In genomic region chr19:44653977-44654784, GRCh38 we compare ENCODE assay signal across 8 cellular contexts. TPM values are rescaled to one million over a fixed set of nuclear protein-coding genes. Genes with fewer than 3 reads are reported as not detected.
A peak's percentile ranks its signal among the peaks of the same experiment; 100 is the strongest.
DNase-seq lines count a peak whose midpoint lies in the region; ATAC-seq and TF ChIP-seq lines count a peak whose summit lies in the region.

No MANE protein-coding gene starts in this region.

- no peaks in the 10 kb centered on the region for H3K9me3 ChIP-seq in HEK293 (ENCODE audit: control insufficient read depth, insufficient read depth, low read depth, low read length)
- no peaks in the 10 kb centered on the region for H3K9me3 ChIP-seq in trophoblast cell (ENCODE audit: insufficient read depth, low read depth, low read length)
- H3K9me3 ChIP-seq in aorta (ENCODE audit: control insufficient read depth, low read length) = no peaks in the 10 kb centered on the region

- H2AK5ac ChIP-seq in trophoblast cell (ENCODE audit: low read length) = no peak overlapping the region

- H3K18ac ChIP-seq in trophoblast cell (ENCODE audit: low read length) = no peak overlapping the region

- DNase-seq in NOMO-1 treated with DMSO at 0.1 percent for 48 hours (lab: John Stamatoyannopoulos, UW; ENCODE audit: unreplicated experiment) = peak; percentile 50
- DNase-seq in activated T-cell treated with anti-CD3 and anti-CD28 coated beads for 48 hours (ENCODE audit: low read depth) = peak; percentile 61
- DNase-seq in fibroblast of the aortic adventitia (ENCODE audit: low read depth) = peak; percentile 57
- peak; percentile 54 to 76 for DNase-seq in trophoblast cell
- peak; percentile 89 for DNase-seq in aorta

- peak; percentile 86 for TF ChIP-seq CTCF in GM12873 (IDR thresholded peaks at IDR 0.05; ENCODE audit: insufficient read depth, low read depth, low read length, missing control alignments)
- TF ChIP-seq CTCF in HEK293 (tag by site-specific recombination; IDR thresholded peaks at IDR 0.05) = 0 out of 2 replicates have a peak, but pooled peaks have one; percentile 24
- TF ChIP-seq CTCF in fibroblast of the aortic adventitia (IDR thresholded peaks at IDR 0.05; ENCODE audit: insufficient read depth, low read length) = peak; percentile 61

- no peaks in the 10 kb centered on the region for H3K4me1 ChIP-seq in HEK293 (ENCODE audit: control insufficient read depth, insufficient read depth, low read length)
- no peaks in the 10 kb centered on the region for H3K4me1 ChIP-seq in trophoblast cell (ENCODE audit: control insufficient read depth in 1 of 2, insufficient read depth in 2 of 2, low read length in 2 of 2)
- no peaks in the 10 kb centered on the region for H3K4me1 ChIP-seq in aorta (ENCODE audit: control insufficient read depth in 1 of 2, insufficient read depth in 2 of 2, low read length in 2 of 2)

- H3K4ac ChIP-seq in trophoblast cell (ENCODE audit: low read depth, low read length) = no peak overlapping the region

- no peak overlapping the region for H3K4me3 ChIP-seq in HEK293 (ENCODE audit: low read depth, low read length)
- no peak overlapping the region for H3K4me3 ChIP-seq in fibroblast of the aortic adventitia (ENCODE audit: low read depth, low read length)
- no peak overlapping the region for H3K4me3 ChIP-seq in trophoblast cell (ENCODE audit: low read depth, low read length)
- no peak overlapping the region for H3K4me3 ChIP-seq in aorta (ENCODE audit: low read length in 2 of 2)

- H2BK120ac ChIP-seq in trophoblast cell (ENCODE audit: insufficient read depth, low read length, poor library complexity) = no peak overlapping the region

- intact Hi-C loops in aorta (cut with DNase I) = no loop called here

- H2BK5ac ChIP-seq in trophoblast cell (ENCODE audit: low read depth, low read length, poor library complexity) = no peak overlapping the region

- H4K91ac ChIP-seq in trophoblast cell (ENCODE audit: low read depth, low read length) = no peak overlapping the region

- no peak overlapping the region for H2AFZ ChIP-seq in trophoblast cell (ENCODE audit: insufficient read depth, low read length, poor library complexity)

- no peak overlapping the region for H3K23ac ChIP-seq in trophoblast cell (ENCODE audit: low read length)

- WGBS in trophoblast cell (ENCODE audit: extremely low coverage, insufficient coverage, insufficient read length) = no CpG with 5 or more reads among the region's 16 CpGs
- WGBS in aorta, 2 donors = 54 to 60% methylated on average over 15 to 16 of the region's 16 CpGs

- H3K79me1 ChIP-seq in trophoblast cell (ENCODE audit: low read length) = no peaks in the 10 kb centered on the region

- no peaks in the 10 kb centered on the region for H3K79me2 ChIP-seq in trophoblast cell (ENCODE audit: control insufficient read depth, insufficient read depth, low read length, poor library complexity)

- H2BK12ac ChIP-seq in trophoblast cell (ENCODE audit: low read length) = no peak overlapping the region

- ATAC-seq in aorta (ENCODE audit: low FRiP score) (peak; percentile 77), GM21447 (IDR thresholded peaks at IDR 0.05; ENCODE audit: unreplicated experiment) (no peak)

- H3K9ac ChIP-seq in trophoblast cell (ENCODE audit: low read length) = no peak overlapping the region

- H3K27me3 ChIP-seq in trophoblast cell (ENCODE audit: insufficient read depth, low read length) (no peaks in the 10 kb centered on the region), aorta (ENCODE audit: control insufficient read depth in 1 of 2, insufficient read depth in 2 of 2, low read length in 1 of 2) (no peaks in the 10 kb centered on the region)

- H4K12ac ChIP-seq in trophoblast cell (ENCODE audit: low read depth, low read length) = no peak overlapping the region

- CTCF ChIA-PET in HEK293 (lab: Yijun Ruan, JAX) = interaction anchor here (0.6 to 1.4 kb wide), 11 partner anchors 21 to 589 kb away, joined by 3 to 7 read pairs (median 3); no protein-coding TSS in a partner anchor

- H3K27ac ChIP-seq in HEK293 (ENCODE audit: extremely low read depth, low read depth, low read length) (no peak overlapping the region), trophoblast cell (ENCODE audit: low read depth, low read length) (no peak overlapping the region), aorta (ENCODE audit: low read depth in 1 of 2, low read length in 2 of 2) (no peak overlapping the region)

- POLR2A ChIA-PET in HEK293 (lab: Yijun Ruan, JAX) = interaction anchor here (0.8 kb wide), 1 partner anchor 10 kb away, joined by 4 read pairs; the partner anchor contains the start of gene PVR

- H4K8ac ChIP-seq in trophoblast cell (ENCODE audit: low read depth, low read length) = no peak overlapping the region

- peaks cover 61 to 88% of the 10 kb centered on the region in 2 experiments for H3K36me3 ChIP-seq in HEK293 (ENCODE audit: control insufficient read depth in 2 of 2, insufficient read depth in 1 of 2, low read length in 2 of 2)
- peaks cover 65 to 79% of the 10 kb centered on the region in 2 experiments for H3K36me3 ChIP-seq in trophoblast cell (ENCODE audit: control insufficient read depth in 1 of 2, insufficient read depth in 2 of 2, low read length in 2 of 2)
- H3K36me3 ChIP-seq in aorta (ENCODE audit: control insufficient read depth in 1 of 2, insufficient read depth in 2 of 2, low read length in 1 of 2) = peaks cover 0 to 11% of the 10 kb centered on the region in 2 donors

- no peak overlapping the region for H3K4me2 ChIP-seq in trophoblast cell (ENCODE audit: low read length)

- H3K14ac ChIP-seq in trophoblast cell (ENCODE audit: low read length) = no peak overlapping the region

TF ChIP-seq in HEK293, 187 proteins besides CTCF, POLR2A, EP300 and RAD21:
- TF ChIP-seq ZNF670 (tag by site-specific recombination; IDR thresholded peaks at IDR 0.05; ENCODE audit: low read depth) (no peak), ZNF654 (tag by site-specific recombination; IDR thresholded peaks at IDR 0.05; ENCODE audit: low read depth) (peak; percentile 28)

RNA-seq across cellular contexts. Expression of gene PVR, which starts 10.5 kb away (rescaled TPM):
- total RNA-seq in fibroblast of the aortic adventitia (ENCODE audit: low replicate concordance) = 16.7 and 31.5 TPM in 2 replicates
- 20.8 and 23.7 TPM in 2 replicates for polyA plus RNA-seq in trophoblast cell (2013)
- 10 to 100 TPM; 31.3 to 44.2 TPM for total RNA-seq in aorta
- 10 to 100 TPM in 1 of 2 donors, 1 to 10 TPM in 1; 7.4 to 24.6 TPM for polyA plus RNA-seq in aorta

RNA-seq across cellular contexts. Expression of gene CEACAM19, which starts 17.1 kb away (rescaled TPM):
- total RNA-seq in fibroblast of the aortic adventitia (ENCODE audit: low replicate concordance) = 1.3 and 2.5 TPM in 2 replicates
- polyA plus RNA-seq in trophoblast cell (2013) = 1.6 and 1.7 TPM in 2 replicates
- total RNA-seq in aorta = 10 to 100 TPM; 12.7 TPM
- polyA plus RNA-seq in aorta = 10 to 100 TPM in 1 of 2 donors, 1 to 10 TPM in 1; 1.8 to 18.4 TPM

RNA-seq across cellular contexts. Expression of gene IGSF23, which starts 40.8 kb away (rescaled TPM):
- total RNA-seq in fibroblast of the aortic adventitia (ENCODE audit: low replicate concordance) (not detected in 2 replicates), aorta (not detected)
- polyA plus RNA-seq in trophoblast cell (2013) = 0.08 and 0.12 TPM in 2 replicates
- polyA plus RNA-seq in aorta = 1 to 10 TPM in 1 of 2 donors, under 1 TPM in 1; 0.18 to 8.4 TPM

RNA-seq across cellular contexts. Expression of gene CEACAM16, which starts 44.8 kb away (rescaled TPM):
- total RNA-seq in fibroblast of the aortic adventitia (ENCODE audit: low replicate concordance) = not detected in 2 replicates
- not detected in 2 replicates for polyA plus RNA-seq in trophoblast cell (2013)
- under 1 TPM in 1 of 2 donors, not detected in 1; 0.36 TPM for total RNA-seq in aorta
- polyA plus RNA-seq in aorta = not detected

Comparison
In these comparisons a context has a peak if more than half of its experiments do, and no peak if none do; other contexts are left out.
1. CTCF ChIP-seq: peak in every context shown above with its lines; median percentile 86 in GM12873; 61 in fibroblast of the aortic adventitia; 24 in HEK293.